ENCODE assay signal across 16 cellular contexts in the genomic region with DNA sequence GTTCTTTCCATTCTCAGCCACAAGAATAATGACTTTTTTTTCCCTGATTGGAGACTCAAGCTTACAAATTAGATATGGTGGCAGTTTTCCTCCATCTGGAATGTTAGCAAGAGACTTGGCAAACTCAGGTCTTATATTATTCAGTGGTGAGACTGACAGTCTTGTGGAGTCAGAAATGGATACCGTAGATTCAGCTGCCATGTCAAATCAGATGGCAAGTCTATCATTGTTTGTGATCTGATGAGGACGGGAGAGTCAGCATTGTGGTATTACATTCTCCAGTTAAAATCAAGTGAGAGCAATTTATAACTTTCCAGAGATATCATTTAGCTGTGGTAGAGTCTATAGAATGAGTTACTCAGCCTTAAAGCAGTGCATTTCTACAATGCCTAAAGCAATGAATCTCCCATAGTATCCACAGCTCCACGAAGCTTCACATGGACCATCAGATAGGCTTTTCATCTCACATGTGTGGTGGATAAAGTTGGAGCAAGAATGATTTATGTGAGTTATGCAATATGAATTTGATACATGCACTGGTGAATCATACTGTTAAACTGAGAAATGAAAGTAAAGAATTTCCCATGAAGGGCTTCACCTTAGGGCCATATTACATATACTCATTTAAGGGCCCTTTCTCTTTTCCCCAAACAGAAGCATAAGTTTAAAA.
DNase-seq lines count a peak whose midpoint lies in the region; ATAC-seq and TF ChIP-seq lines count a peak whose summit lies in the region.
"Had no signal": no experiment of that assay in that cellular context is flagged by ENCODE, and none has a peak within 500 bp of the region (broad histone marks: within the 10 kb centered on the region; RNA-seq: fewer than 3 reads in every experiment).

No MANE protein-coding gene starts in this region.

- H3K27me3 Mint-ChIP-seq in activated T-cell treated with anti-CD3 and anti-CD28 coated beads, Interleukin-2, amount 50 U/mL, for 4 hours (ENCODE audit: low read depth): no peaks in the 10 kb centered on the region
- H3K27me3 Mint-ChIP-seq: T-helper 17 cell had no signal

- H3K4me3 Mint-ChIP-seq in activated T-cell treated with anti-CD3 and anti-CD28 coated beads, Interleukin-2, amount 50 U/mL, for 4 hours: no peak overlapping the region
- H3K4me3 Mint-ChIP-seq: H9; natural killer cell treated with Interleukin-12 subunit alpha and Interleukin-12 subunit beta and Interleukin-15 and Interleukin-18, amount 100 ng/mL, for 72 hours; T-helper 17 cell had no signal

- H3K9me3 Mint-ChIP-seq in activated T-cell treated with anti-CD3 and anti-CD28 coated beads, Interleukin-2, amount 50 U/mL, for 4 hours: peaks cover 4% of the 10 kb centered on the region
- H3K9me3 Mint-ChIP-seq: natural killer cell treated with Interleukin-12 subunit alpha and Interleukin-12 subunit beta and Interleukin-15 and Interleukin-18, amount 100 ng/mL, for 72 hours had no signal

- no peaks in the 10 kb centered on the region for H3K36me3 Mint-ChIP-seq in activated T-cell treated with anti-CD3 and anti-CD28 coated beads, Interleukin-2, amount 50 U/mL, for 4 hours (ENCODE audit: insufficient read depth)
- H3K36me3 Mint-ChIP-seq: natural killer cell treated with Interleukin-12 subunit alpha and Interleukin-12 subunit beta and Interleukin-15 and Interleukin-18, amount 100 ng/mL, for 72 hours had no signal

- TF ChIP-seq CTCF in astrocyte of the cerebellum (IDR thresholded peaks at IDR 0.05; ENCODE audit: low read depth, low read length, missing control alignments) (no peak), fibroblast of villous mesenchyme (IDR thresholded peaks at IDR 0.05; ENCODE audit: insufficient read depth, low read depth, low read length) (no peak)

- no peak overlapping the region for H3K4me3 ChIP-seq in astrocyte of the cerebellum (ENCODE audit: low read depth, low read length)
- H3K4me3 ChIP-seq in fibroblast of villous mesenchyme (ENCODE audit: low read depth, low read length): no peak overlapping the region
- H3K4me3 ChIP-seq: lung, testis had no signal

- ATAC-seq in activated T-cell treated with anti-CD3 and anti-CD28 coated beads, Interleukin-2, amount 50 U/mL, for 4 hours: no peak
- ATAC-seq in GM21717 (IDR thresholded peaks at IDR 0.05; ENCODE audit: unreplicated experiment): no peak
- ATAC-seq in GM21423 (IDR thresholded peaks at IDR 0.05; ENCODE audit: unreplicated experiment): no peak
- ATAC-seq: activated CD4-positive, CD25-positive, alpha-beta regulatory T cell treated with anti-CD3 and anti-CD28 coated beads, Interleukin-2, amount 50 U/mL, for 24 hours; natural killer cell treated with Interleukin-12 subunit alpha and Interleukin-12 subunit beta and Interleukin-15 and Interleukin-18, amount 100 ng/mL, for 72 hours; T-helper 17 cell had no signal

- in situ Hi-C loops in astrocyte of the cerebellum (cut with HindIII; ENCODE audit: low sequenced_read_pairs): no loop called here

- DNase-seq in M059J (ENCODE audit: low read depth) (peak; percentile 41), astrocyte of the cerebellum (ENCODE audit: low read depth) (peak; percentile 11), fibroblast of villous mesenchyme (ENCODE audit: low read depth) (peak; percentile 63), NCI-H187 (lab: John Stamatoyannopoulos, UW) (no peak)
- DNase-seq in activated T-cell treated with anti-CD3 and anti-CD28 coated beads, Interleukin-2, amount 50 U/mL, for 4 hours: no peak
- DNase-seq: C1 segment of cervical spinal cord; H9; retina; stimulated activated CD4-positive, alpha-beta T cell treated with anti-CD3 and anti-CD28 coated beads, Interleukin-1b, Interleukin-23, amount 100 ng/mL, for 48 hours; T-helper 17 cell; testis had no signal

- no peaks in the 10 kb centered on the region for H3K4me1 Mint-ChIP-seq in activated T-cell treated with anti-CD3 and anti-CD28 coated beads, Interleukin-2, amount 50 U/mL, for 4 hours (ENCODE audit: low read depth)
- H3K4me1 Mint-ChIP-seq: T-helper 17 cell had no signal

Comparison
In these comparisons a context has a peak if more than half of its experiments do, and no peak if none do; other contexts are left out.
1. DNase-seq: peak in M059J (single experiment), astrocyte of the cerebellum (single experiment) and fibroblast of villous mesenchyme (single experiment); none in activated T-cell treated with anti-CD3 and anti-CD28 coated beads, Interleukin-2, amount 50 U/mL, for 4 hours (single experiment) and NCI-H187 (0 of 2).